In the genomic region with DNA sequence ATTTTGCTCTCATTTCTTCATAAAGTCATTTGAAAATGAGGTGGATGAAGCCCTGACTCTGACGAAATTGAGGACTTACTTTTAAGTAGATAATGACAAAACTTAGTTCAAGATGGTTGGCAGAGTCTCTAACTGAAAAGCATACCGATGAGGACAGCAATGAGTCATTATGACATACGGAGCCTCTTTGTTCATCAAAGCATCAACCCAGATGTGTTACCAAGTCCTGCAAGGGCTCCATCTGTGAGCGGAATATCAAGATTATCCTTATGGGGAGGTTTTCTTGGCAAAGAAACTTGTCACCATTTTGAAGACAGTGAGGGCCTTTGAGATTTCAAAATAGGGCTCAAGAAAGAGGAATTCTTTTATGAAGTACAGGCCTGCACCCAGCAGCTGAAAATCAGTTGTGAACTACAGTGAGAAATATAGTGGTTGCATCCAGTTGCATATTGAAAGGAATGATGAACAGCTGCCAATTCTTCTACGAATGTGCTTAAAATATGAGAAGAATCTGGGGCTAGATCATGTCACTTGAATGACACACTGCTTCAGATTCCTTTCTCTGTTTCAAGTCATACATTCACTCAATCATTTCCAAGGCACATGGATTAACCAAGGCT, we compare ENCODE assay signal across 28 cellular contexts.
DNase-seq lines count a peak whose midpoint lies in the region; TF ChIP-seq lines count a peak whose summit lies in the region.
"Had no signal": no experiment of that assay in that cellular context is flagged by ENCODE, and none has a peak within 500 bp of the region (broad histone marks: within the 10 kb centered on the region; RNA-seq: fewer than 3 reads in every experiment).

No MANE protein-coding gene starts in this region.

- peaks cover 3% of the 10 kb centered on the region for H3K27me3 ChIP-seq in left ventricle myocardium inferior (ENCODE audit: low read depth)
- H3K27me3 ChIP-seq: BLaER1, gastroesophageal sphincter, left lung, tibial nerve had no signal

- intact Hi-C loops in left ventricle myocardium inferior (cut with micrococcal nuclease) = no loop called here

- peak; percentile 17 for DNase-seq in EL
- peak; percentile 46 for DNase-seq in RPMI7951 (ENCODE audit: low read depth)
- DNase-seq in fibroblast of peridontal ligament (ENCODE audit: extremely low read depth) = peak; percentile 76
- DNase-seq in skeletal muscle cell (ENCODE audit: low read depth) = peak; percentile 11
- no peak for DNase-seq in activated CD4-positive, alpha-beta T cell treated with anti-CD3 and anti-CD28 coated beads, Interleukin-2, amount 50 U/mL, for 4 hours
- DNase-seq in cerebellum (ENCODE audit: low spot score) = no peak
- no peak for DNase-seq in left ventricle myocardium inferior
- DNase-seq in cerebellar cortex (ENCODE audit: low spot score) = no peak
- DNase-seq: activated CD4-positive, CD25-positive, alpha-beta regulatory T cell; activated naive CD4-positive, alpha-beta T cell treated with anti-CD3 and anti-CD28 coated beads for 36 hours; amniotic stem cell; COR-L47; cortex of kidney; DMS79 treated with DMSO at 0.1 percent for 48 hours; hypothalamus; immature natural killer cell; left lung; naive B cell; NCI-H1092; NCI-H187; NCI-H2171; NCI-H526; nucleus accumbens; SHP77 treated with DMSO at 0.1 percent for 48 hours; SW 1271 had no signal

- no peak overlapping the region for H3K27ac ChIP-seq in left ventricle myocardium inferior (replicated peaks)
- H3K27ac ChIP-seq: BLaER1, gastroesophageal sphincter, left lung, tibial nerve had no signal

- no peaks in the 10 kb centered on the region for H3K36me3 ChIP-seq in left ventricle myocardium inferior
- H3K36me3 ChIP-seq: BLaER1, gastroesophageal sphincter, left lung, tibial nerve had no signal

- TF ChIP-seq CTCF in left ventricle myocardium inferior (IDR thresholded peaks at IDR 0.05; ENCODE audit: borderline replicate concordance) = no peak

- H3K4me1 ChIP-seq in left ventricle myocardium inferior = no peaks in the 10 kb centered on the region
- H3K4me1 ChIP-seq: BLaER1, gastroesophageal sphincter, left lung had no signal

- peaks cover 14% of the 10 kb centered on the region for H3K9me3 ChIP-seq in left ventricle myocardium inferior (replicated peaks)
- H3K9me3 ChIP-seq: BLaER1 had no signal

- H3K4me3 ChIP-seq in skeletal muscle cell (ENCODE audit: low read depth, low read length) (no peak overlapping the region), left ventricle myocardium inferior (no peak overlapping the region)
- H3K4me3 ChIP-seq: BLaER1, gastroesophageal sphincter, left lung, tibial nerve had no signal

Comparison
In these comparisons a context has a peak if more than half of its experiments do, and no peak if none do; other contexts are left out.
1. DNase-seq: peak in EL (single experiment), RPMI7951 (single experiment), fibroblast of peridontal ligament (single experiment) and skeletal muscle cell (single experiment); none in activated CD4-positive, alpha-beta T cell treated with anti-CD3 and anti-CD28 coated beads, Interleukin-2, amount 50 U/mL, for 4 hours (0 of 2), cerebellum (single experiment), left ventricle myocardium inferior (single experiment) and cerebellar cortex (single experiment).